14 cellular contexts compared by ENCODE assay signal in genomic region chr4:185682236-185682635, GRCh38.
DNase-seq lines count a peak whose midpoint lies in the region; ATAC-seq lines count a peak whose summit lies in the region.
"Had no signal": no experiment of that assay in that cellular context is flagged by ENCODE, and none has a peak within 500 bp of the region (broad histone marks: within the 10 kb centered on the region; RNA-seq: fewer than 3 reads in every experiment).

No MANE protein-coding gene starts in this region.

- no peaks in the 10 kb centered on the region for H3K4me1 Mint-ChIP-seq in T-helper 17 cell
- H3K4me1 Mint-ChIP-seq: IgD-negative memory B cell had no signal

- H3K4me3 ChIP-seq in aorta (ENCODE audit: low read length in 2 of 2), result no peak overlapping the region

- peaks cover 0 to 3% of the 10 kb centered on the region in 2 donors for H3K4me1 ChIP-seq in aorta (ENCODE audit: control insufficient read depth in 1 of 2, insufficient read depth in 2 of 2, low read length in 2 of 2)

- no peaks in the 10 kb centered on the region for H3K9me3 ChIP-seq in aorta (ENCODE audit: control insufficient read depth, low read length)
- H3K9me3 ChIP-seq in T-helper 17 cell (ENCODE audit: control insufficient read depth, low read length, poor library complexity, severe bottlenecking), result no peaks in the 10 kb centered on the region

- ATAC-seq in aorta (ENCODE audit: low FRiP score) (no peak), T-helper 17 cell (no peak)
- ATAC-seq: CD8-positive, alpha-beta T cell had no signal

- no peaks in the 10 kb centered on the region for H3K36me3 Mint-ChIP-seq in T-helper 17 cell (ENCODE audit: low read depth)
- H3K36me3 Mint-ChIP-seq: CD8-positive, alpha-beta T cell; IgD-negative memory B cell had no signal

- H3K27me3 Mint-ChIP-seq in T-helper 17 cell, result peaks cover 22% of the 10 kb centered on the region

- peaks cover 0 to 2% of the 10 kb centered on the region in 2 donors for H3K36me3 ChIP-seq in aorta (ENCODE audit: control insufficient read depth in 1 of 2, insufficient read depth in 2 of 2, low read length in 1 of 2)

- no peaks in the 10 kb centered on the region for H3K27me3 ChIP-seq in aorta (ENCODE audit: control insufficient read depth in 1 of 2, insufficient read depth in 2 of 2, low read length in 1 of 2)

- intact Hi-C loops in aorta (cut with DNase I), result no loop called here

- H3K27ac ChIP-seq in epithelial cell of prostate, result peak overlapping the region; percentile 15
- no peak overlapping the region for H3K27ac ChIP-seq in aorta (ENCODE audit: low read depth in 1 of 2, low read length in 2 of 2)

- DNase-seq in EH (ENCODE audit: low read depth), result peak; percentile 55
- peak; percentile 65 for DNase-seq in RPMI7951 (ENCODE audit: low read depth)
- no peak for DNase-seq in epithelial cell of prostate (ENCODE audit: low read depth, low spot score)
- DNase-seq in pulmonary artery endothelial cell (ENCODE audit: low read depth, low spot score), result peak; percentile 26
- no peak for DNase-seq in T1000 (lab: John Stamatoyannopoulos, UW)
- no peak for DNase-seq in aorta
- DNase-seq in NCI-H345 treated with DMSO at 0.1 percent for 48 hours (lab: John Stamatoyannopoulos, UW; ENCODE audit: unreplicated experiment), result no peak
- no peak for DNase-seq in T-helper 17 cell
- DNase-seq: activated naive CD4-positive, alpha-beta T cell treated with anti-CD3 and anti-CD28 coated beads for 36 hours; CD8-positive, alpha-beta T cell; NCI-H1105; NCI-H510A treated with DMSO at 0.1 percent for 48 hours had no signal

- no peak overlapping the region for H3K4me3 Mint-ChIP-seq in T-helper 17 cell
- H3K4me3 Mint-ChIP-seq: activated naive CD4-positive, alpha-beta T cell treated with anti-CD3 and anti-CD28 coated beads for 36 hours; CD8-positive, alpha-beta T cell; IgD-negative memory B cell; stimulated activated naive CD8-positive, alpha-beta T cell treated with anti-CD3 and anti-CD28 coated beads, Interleukin-15, Interleukin-2, amounts not matched to agents 100 ng/mL and 50 ng/mL, for 24 hours had no signal

- WGBS in aorta, 2 donors, result 79% methylated on average over 5 of the region's 5 CpGs

- H3K27ac Mint-ChIP-seq in T-helper 17 cell, result no peak overlapping the region
- H3K27ac Mint-ChIP-seq: activated naive CD4-positive, alpha-beta T cell treated with anti-CD3 and anti-CD28 coated beads for 36 hours; CD8-positive, alpha-beta T cell; IgD-negative memory B cell; stimulated activated naive CD8-positive, alpha-beta T cell treated with anti-CD3 and anti-CD28 coated beads, Interleukin-15, Interleukin-2, amounts not matched to agents 100 ng/mL and 50 ng/mL, for 24 hours had no signal

Comparison
In these comparisons a context has a peak if more than half of its experiments do, and no peak if none do; other contexts are left out.
1. DNase-seq: peak in EH (single experiment), RPMI7951 (single experiment) and pulmonary artery endothelial cell (single experiment); none in epithelial cell of prostate (single experiment), T1000 (single experiment), aorta (0 of 2), NCI-H345 treated with DMSO at 0.1 percent for 48 hours (single experiment) and T-helper 17 cell (0 of 3).